8 cellular contexts compared by ENCODE assay signal in the genomic region with DNA sequence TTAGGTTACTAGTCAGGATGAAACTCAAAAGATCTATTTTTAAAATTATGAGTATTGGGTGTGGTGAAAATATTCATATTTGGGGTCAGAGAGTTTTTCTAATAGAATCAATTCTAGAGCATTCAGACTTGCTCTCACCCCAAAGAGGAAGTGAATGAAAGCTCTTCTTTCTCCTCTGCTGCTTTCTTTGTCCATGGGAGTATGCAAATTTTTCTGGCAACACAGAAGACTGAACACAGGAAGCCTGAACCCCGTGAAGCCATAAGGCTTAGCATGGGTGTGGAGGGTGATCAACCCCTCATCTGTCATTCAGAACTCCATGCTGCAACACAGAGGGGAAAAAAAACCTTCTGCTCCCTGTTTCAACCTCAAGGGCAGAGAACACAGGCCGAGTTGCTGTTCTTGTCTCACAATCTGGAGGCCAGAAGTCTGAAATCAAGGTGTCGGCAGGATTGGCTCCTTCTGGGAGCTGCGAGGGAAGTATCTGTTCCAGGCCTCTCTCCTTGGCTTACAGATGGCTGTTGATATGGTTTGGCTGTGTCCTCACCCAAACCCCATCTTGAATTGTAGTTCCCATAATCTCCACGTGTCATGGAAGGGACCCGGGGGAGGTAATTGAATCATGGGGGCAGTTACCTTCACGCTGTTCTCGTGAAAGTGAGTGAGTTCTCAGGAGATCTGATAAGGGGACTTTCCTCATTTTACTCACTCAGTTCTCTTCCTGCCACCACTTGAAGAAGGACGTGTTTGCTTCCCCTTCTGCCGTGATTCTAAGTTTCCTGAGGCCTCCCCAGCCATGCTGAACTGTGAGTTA. TPM values are rescaled to one million over a fixed set of nuclear protein-coding genes. Genes with fewer than 3 reads are reported as not detected.
A peak's percentile ranks its signal among the peaks of the same experiment; 100 is the strongest.
DNase-seq lines count a peak whose midpoint lies in the region; ATAC-seq, FAIRE-seq and TF ChIP-seq lines count a peak whose summit lies in the region.

No MANE protein-coding gene starts in this region.

- peak overlapping the region; percentile 92 for H3K27ac ChIP-seq in MM.1S (ENCODE audit: low read length)

- DNase-seq in GM12865 (ENCODE audit: low read depth) (peak; percentile 97), MM.1S (peak; percentile 82), fibroblast of pulmonary artery (ENCODE audit: low read depth) (peak; percentile 8), RCC 7860 (ENCODE audit: low spot score) (no peak), MCF 10A (ENCODE audit: unreplicated experiment) (no peak)
- DNase-seq in activated CD4-positive, alpha-beta T cell treated with anti-CD3 and anti-CD28 coated beads, Interleukin-2, amount 10 ng/mL, durations not matched to agents 7 days and 5 days, result peak; percentile 72
- DNase-seq in stimulated activated CD4-positive, alpha-beta T cell treated with anti-CD3 and anti-CD28 coated beads, TNF-alpha, amount 100 ng/mL, for 4 hours (ENCODE audit: low read depth in 3 of 3), result peak; percentile 46 to 67 (median 55)

- H3K79me2 ChIP-seq in MM.1S (ENCODE audit: low read length), result no peaks in the 10 kb centered on the region

- H3K36me3 Mint-ChIP-seq in activated CD4-positive, alpha-beta T cell treated with anti-CD3 and anti-CD28 coated beads, Interleukin-2, amount 10 ng/mL, durations not matched to agents 7 days and 5 days (ENCODE audit: low read depth), result peaks cover 31% of the 10 kb centered on the region
- H3K36me3 Mint-ChIP-seq in MCF 10A (ENCODE audit: insufficient read depth, unreplicated experiment), result no peaks in the 10 kb centered on the region

- peaks cover 27% of the 10 kb centered on the region for H3F3A ChIP-seq in MM.1S (ENCODE audit: insufficient read depth, low read length)

- FAIRE-seq in RCC 7860 (lab: Jason Lieb, UNC), result no peak

- peak overlapping the region; percentile 80 for H3K4me3 Mint-ChIP-seq in activated CD4-positive, alpha-beta T cell treated with anti-CD3 and anti-CD28 coated beads, Interleukin-2, amount 10 ng/mL, durations not matched to agents 7 days and 5 days
- H3K4me3 Mint-ChIP-seq in MCF 10A (ENCODE audit: unreplicated experiment), result no peak overlapping the region

- H3K27ac Mint-ChIP-seq in activated CD4-positive, alpha-beta T cell treated with anti-CD3 and anti-CD28 coated beads, Interleukin-2, amount 10 ng/mL, durations not matched to agents 7 days and 5 days, result peak overlapping the region; percentile 94
- no peak overlapping the region for H3K27ac Mint-ChIP-seq in MCF 10A (ENCODE audit: low read depth, unreplicated experiment)

- peak overlapping the region; percentile 78 for H3K4me2 ChIP-seq in MM.1S (ENCODE audit: low read depth, low read length)

- CTCF ChIA-PET in activated CD4-positive, alpha-beta T cell treated with anti-CD3 and anti-CD28 coated beads, Interleukin-2, amount 10 ng/mL, durations not matched to agents 7 days and 5 days (lab: Charles Lee), result interaction anchor here (1.2 to 1.6 kb wide), 3 partner anchors 17 to 353 kb away, joined by 3 to 4 read pairs (median 3); no protein-coding TSS in a partner anchor
- CTCF ChIA-PET in MCF 10A (lab: Yijun Ruan, JAX), result interaction anchor here (0.6 kb wide), 2 partner anchors 187 to 311 kb away, joined by 3 to 6 read pairs; no protein-coding TSS in a partner anchor

- POLR2A ChIA-PET in activated CD4-positive, alpha-beta T cell treated with anti-CD3 and anti-CD28 coated beads, Interleukin-2, amount 10 ng/mL, durations not matched to agents 7 days and 5 days (lab: Charles Lee), result interaction anchor here (1.2 kb wide), 1 partner anchor 24 kb away, joined by 5 read pairs; no protein-coding TSS in a partner anchor
- POLR2A ChIA-PET in MCF 10A (lab: Yijun Ruan, JAX), result no interaction called here

- no peaks in the 10 kb centered on the region for H3K36me3 ChIP-seq in MM.1S (replicated peaks; ENCODE audit: insufficient read depth, low read length)

- intact Hi-C loops in MCF 10A (cut with micrococcal nuclease), result no loop called here

- H3K4me1 Mint-ChIP-seq in activated CD4-positive, alpha-beta T cell treated with anti-CD3 and anti-CD28 coated beads, Interleukin-2, amount 10 ng/mL, durations not matched to agents 7 days and 5 days, result peaks cover 58% of the 10 kb centered on the region
- peaks cover 6% of the 10 kb centered on the region for H3K4me1 Mint-ChIP-seq in MCF 10A (ENCODE audit: insufficient read depth, unreplicated experiment)

- H4K20me1 ChIP-seq in MM.1S (ENCODE audit: insufficient read depth, low read length), result no peaks in the 10 kb centered on the region

- H3K4me3 ChIP-seq in GM12865 (ENCODE audit: low read depth, low read length) (peak overlapping the region; percentile 66), MM.1S (ENCODE audit: low read length) (peak overlapping the region; percentile 55), fibroblast of pulmonary artery (replicated peaks; ENCODE audit: low read depth, low read length) (no peak overlapping the region)

- H3K9me3 Mint-ChIP-seq in activated CD4-positive, alpha-beta T cell treated with anti-CD3 and anti-CD28 coated beads, Interleukin-2, amount 10 ng/mL, durations not matched to agents 7 days and 5 days, result peaks cover 12% of the 10 kb centered on the region
- H3K9me3 Mint-ChIP-seq in MCF 10A (ENCODE audit: unreplicated experiment), result no peaks in the 10 kb centered on the region

- H3K9me2 ChIP-seq in MM.1S (replicated peaks; ENCODE audit: insufficient read depth, low read length), result no peaks in the 10 kb centered on the region

- no peak for TF ChIP-seq CTCF in GM12865 (IDR thresholded peaks at IDR 0.05; ENCODE audit: insufficient read depth, low read depth, low read length, missing control alignments)
- 0 out of 2 replicates have a peak, but pooled peaks have one; percentile 4 for TF ChIP-seq CTCF in MM.1S (IDR thresholded peaks at IDR 0.05; ENCODE audit: low read length)
- TF ChIP-seq CTCF in fibroblast of pulmonary artery (IDR thresholded peaks at IDR 0.05; ENCODE audit: low read length, missing control alignments), result no peak
- no peak for TF ChIP-seq CTCF in MCF 10A (IDR thresholded peaks at IDR 0.05; ENCODE audit: unreplicated experiment)

- H2AFZ ChIP-seq in MM.1S (ENCODE audit: low read length), result peak overlapping the region; percentile 56

- no peaks in the 10 kb centered on the region for H3K27me3 ChIP-seq in MM.1S (replicated peaks; ENCODE audit: insufficient read depth, low read length)

- peak; percentile 83 for ATAC-seq in GM21619 (IDR thresholded peaks at IDR 0.05; ENCODE audit: unreplicated experiment)

- H3K9me3 ChIP-seq in MM.1S (replicated peaks; ENCODE audit: insufficient read depth, low read length), result no peaks in the 10 kb centered on the region

- H3K4me1 ChIP-seq in MM.1S (ENCODE audit: low read length), result peaks cover 33% of the 10 kb centered on the region

- BruUV-seq in MCF 10A (replicated peaks; lab: Mats Ljungman, UMichigan), result no TSS peak

- H3K9ac ChIP-seq in MM.1S (ENCODE audit: low read length), result peak overlapping the region; percentile 79

- H3K27me3 Mint-ChIP-seq in activated CD4-positive, alpha-beta T cell treated with anti-CD3 and anti-CD28 coated beads, Interleukin-2, amount 10 ng/mL, durations not matched to agents 7 days and 5 days, result no peaks in the 10 kb centered on the region
- no peaks in the 10 kb centered on the region for H3K27me3 Mint-ChIP-seq in MCF 10A (ENCODE audit: insufficient read depth, unreplicated experiment)

RNA-seq across cellular contexts. Expression of a gene that starts 33.7 kb away (rescaled TPM):
- 100 to 1,000 TPM; 145 to 161 TPM for total RNA-seq in activated CD4-positive, alpha-beta T cell treated with anti-CD3 and anti-CD28 coated beads, Interleukin-2, amount 10 ng/mL, durations not matched to agents 7 days and 5 days
- 28.5 and 31.5 TPM in 2 replicates for total RNA-seq in MCF 10A (2022)

Comparison
In these comparisons a context has a peak if more than half of its experiments do, and no peak if none do; other contexts are left out.
1. DNase-seq: peak in GM12865 (single experiment), MM.1S (single experiment), activated CD4-positive, alpha-beta T cell treated with anti-CD3 and anti-CD28 coated beads, Interleukin-2, amount 10 ng/mL, durations not matched to agents 7 days and 5 days (single experiment), fibroblast of pulmonary artery (single experiment) and stimulated activated CD4-positive, alpha-beta T cell treated with anti-CD3 and anti-CD28 coated beads, TNF-alpha, amount 100 ng/mL, for 4 hours (3 of 3); none in RCC 7860 (single experiment) and MCF 10A (single experiment).